14 cellular contexts compared by ENCODE assay signal in genomic region chr13:33403807-33404362, GRCh38.
"Had no signal": no experiment of that assay in that cellular context is flagged by ENCODE, and none has a peak within 500 bp of the region (broad histone marks: within the 10 kb centered on the region; RNA-seq: fewer than 3 reads in every experiment).

No MANE protein-coding gene starts in this region.

- DNase-seq: activated CD4-positive, alpha-beta T cell treated with anti-CD3 and anti-CD28 coated beads, Interleukin-2, amount 50 U/mL, for 48 hours; activated gamma-delta T cell treated with Interleukin-2 at 50 U/mL for 16 hours; effector CD4-positive, alpha-beta T cell; hippocampal formation; islet precursor cell; mammary epithelial cell; naive B cell; ovary; upper lobe of left lung had no signal

- H3K36me3 Mint-ChIP-seq: activated naive CD4-positive, alpha-beta T cell treated with anti-CD3 and anti-CD28 coated beads, Interleukin-2, amount 50 U/mL, for 72 hours; naive B cell had no signal

- H3K4me3 ChIP-seq: esophagus muscularis mucosa, ovary, upper lobe of left lung had no signal

- H3K27ac ChIP-seq: esophagus muscularis mucosa, ovary, upper lobe of left lung had no signal

- H3K4me1 Mint-ChIP-seq: naive B cell had no signal

- H3K36me3 ChIP-seq: esophagus muscularis mucosa, ovary, upper lobe of left lung had no signal

- H3K27ac Mint-ChIP-seq: activated naive CD4-positive, alpha-beta T cell treated with anti-CD3 and anti-CD28 coated beads, Interleukin-2, amount 50 U/mL, for 72 hours; activated T-helper 1 cell treated with anti-CD3 and anti-CD28 coated beads, Interleukin-12 subunit alpha, Interleukin-12 subunit beta, Interleukin-2, Interleukin-4 antibody, amounts not matched to agents 30 ng/mL and 10 ng/mL and 1 ng/mL, durations not matched to agents 14 hours and 24 hours and 36 hours; stimulated activated naive CD8-positive, alpha-beta T cell treated with anti-CD3 and anti-CD28 coated beads, Interleukin-15, Interleukin-2, amounts not matched to agents 100 ng/mL and 50 ng/mL, for 24 hours; T-helper 2 cell treated with Interferon-gamma antibody and Interleukin-4, amounts not matched to agents 5 μg/mL and 100 μg/mL, for 36 hours had no signal

- ATAC-seq: activated naive CD4-positive, alpha-beta T cell treated with anti-CD3 and anti-CD28 coated beads, Interleukin-2, amount 50 U/mL, for 72 hours had no signal

- H3K9me3 ChIP-seq: esophagus muscularis mucosa, ovary, upper lobe of left lung had no signal

- H3K27me3 ChIP-seq: esophagus muscularis mucosa, ovary, upper lobe of left lung had no signal

- H3K9me3 Mint-ChIP-seq: activated naive CD4-positive, alpha-beta T cell treated with anti-CD3 and anti-CD28 coated beads, Interleukin-2, amount 50 U/mL, for 72 hours; activated T-helper 1 cell treated with anti-CD3 and anti-CD28 coated beads, Interleukin-12 subunit alpha, Interleukin-12 subunit beta, Interleukin-2, Interleukin-4 antibody, amounts not matched to agents 30 ng/mL and 10 ng/mL and 1 ng/mL, durations not matched to agents 14 hours and 24 hours and 36 hours; stimulated activated naive CD8-positive, alpha-beta T cell treated with anti-CD3 and anti-CD28 coated beads, Interleukin-15, Interleukin-2, amounts not matched to agents 100 ng/mL and 50 ng/mL, for 24 hours; T-helper 2 cell treated with Interferon-gamma antibody and Interleukin-4, amounts not matched to agents 5 μg/mL and 100 μg/mL, for 36 hours had no signal

- H3K4me3 Mint-ChIP-seq: activated T-helper 1 cell treated with anti-CD3 and anti-CD28 coated beads, Interleukin-12 subunit alpha, Interleukin-12 subunit beta, Interleukin-2, Interleukin-4 antibody, amounts not matched to agents 30 ng/mL and 10 ng/mL and 1 ng/mL, durations not matched to agents 14 hours and 24 hours and 36 hours; naive B cell; stimulated activated naive CD8-positive, alpha-beta T cell treated with anti-CD3 and anti-CD28 coated beads, Interleukin-15, Interleukin-2, amounts not matched to agents 100 ng/mL and 50 ng/mL, for 24 hours; T-helper 2 cell treated with Interferon-gamma antibody and Interleukin-4, amounts not matched to agents 5 μg/mL and 100 μg/mL, for 36 hours had no signal
